In the genomic region with DNA sequence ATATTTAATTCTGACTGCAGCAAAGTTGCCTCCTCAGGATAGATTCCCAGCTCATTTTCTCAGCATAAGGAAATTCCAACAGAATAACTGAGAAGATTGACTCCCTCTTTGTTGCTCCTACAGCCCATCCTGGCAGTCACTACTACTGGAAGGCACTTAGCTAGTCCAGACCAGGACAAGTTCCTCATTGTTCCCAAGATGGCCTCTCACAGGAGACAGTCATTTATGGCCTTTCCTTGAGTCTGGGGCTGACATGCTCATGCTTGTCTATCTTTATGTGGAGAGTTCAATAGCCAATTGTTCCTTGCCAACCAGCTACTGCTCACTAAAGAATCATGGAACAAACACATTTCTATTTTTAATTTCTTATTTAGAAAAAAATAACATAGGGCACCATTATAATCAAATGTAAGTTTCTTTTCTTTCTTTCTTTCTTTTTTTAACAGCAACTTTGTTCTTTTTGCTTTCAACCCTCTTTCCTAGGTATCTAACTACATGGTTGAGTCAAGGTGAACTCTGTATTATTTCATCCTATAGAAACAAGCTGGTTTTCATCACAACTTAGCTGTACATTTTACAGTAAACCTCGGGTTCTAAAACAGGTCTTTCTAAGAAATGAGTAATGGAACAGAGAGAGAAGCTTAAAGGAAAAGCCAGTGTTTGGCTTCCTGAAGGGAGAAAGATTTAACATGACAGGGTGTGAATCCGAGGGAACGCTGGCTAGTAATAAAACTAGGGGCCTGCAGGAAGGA, we compare ENCODE assay signal across 16 cellular contexts.
DNase-seq lines count a peak whose midpoint lies in the region; ATAC-seq lines count a peak whose summit lies in the region.
"Had no signal": no experiment of that assay in that cellular context is flagged by ENCODE, and none has a peak within 500 bp of the region (broad histone marks: within the 10 kb centered on the region; RNA-seq: fewer than 3 reads in every experiment).

No MANE protein-coding gene starts in this region.

- H2BK5ac ChIP-seq in neuronal stem cell (ENCODE audit: low read length): no peak overlapping the region

- peaks cover 4 to 21% of the 10 kb centered on the region in 2 donors for H3K9me3 ChIP-seq in neuronal stem cell (replicated peaks in 1 of 2; ENCODE audit: control insufficient read depth in 2 of 2, insufficient read depth in 1 of 2, low read depth in 1 of 2, low read length in 2 of 2)
- peaks cover 3% of the 10 kb centered on the region; the same call in 1 of the 2 replicates for H3K9me3 ChIP-seq in MG63
- H3K9me3 ChIP-seq: esophagus squamous epithelium, psoas muscle, thyroid gland had no signal

- H3K4me2 ChIP-seq in neuronal stem cell (ENCODE audit: insufficient read depth, low read length, poor library complexity, severe bottlenecking): no peak overlapping the region

- no peak overlapping the region for H4K8ac ChIP-seq in neuronal stem cell (ENCODE audit: low read depth, low read length)

- no peaks in the 10 kb centered on the region for H3K79me1 ChIP-seq in neuronal stem cell (ENCODE audit: low read depth, low read length)

- peaks cover 24% of the 10 kb centered on the region for H3K9me3 Mint-ChIP-seq in activated CD4-positive, alpha-beta T cell treated with anti-CD3 and anti-CD28 coated beads, Interleukin-2, amount 10 ng/mL, durations not matched to agents 7 days and 5 days
- peaks cover 0 to 8% of the 10 kb centered on the region in 2 donors for H3K9me3 Mint-ChIP-seq in effector memory CD8-positive, alpha-beta T cell

- no peak overlapping the region for H2BK15ac ChIP-seq in neuronal stem cell (ENCODE audit: low read length)

- no peak overlapping the region for H3K27ac ChIP-seq in neuronal stem cell (replicated peaks; ENCODE audit: low read length)
- H3K27ac ChIP-seq: esophagus squamous epithelium, psoas muscle, thyroid gland had no signal

- H3K27me3 Mint-ChIP-seq in activated CD4-positive, alpha-beta T cell treated with anti-CD3 and anti-CD28 coated beads, Interleukin-2, amount 10 ng/mL, durations not matched to agents 7 days and 5 days: no peaks in the 10 kb centered on the region
- no peaks in the 10 kb centered on the region for H3K27me3 Mint-ChIP-seq in effector memory CD8-positive, alpha-beta T cell

- H3K9ac ChIP-seq in neuronal stem cell (ENCODE audit: low read depth, low read length, poor library complexity): no peak overlapping the region

- H3K36me3 Mint-ChIP-seq in activated CD4-positive, alpha-beta T cell treated with anti-CD3 and anti-CD28 coated beads, Interleukin-2, amount 10 ng/mL, durations not matched to agents 7 days and 5 days (ENCODE audit: low read depth): peaks cover 19% of the 10 kb centered on the region
- no peaks in the 10 kb centered on the region for H3K36me3 Mint-ChIP-seq in effector memory CD8-positive, alpha-beta T cell (ENCODE audit: insufficient read depth)

- H2AFZ ChIP-seq in neuronal stem cell (ENCODE audit: low read length): peak overlapping the region; percentile 61

- peaks cover 27% of the 10 kb centered on the region for H3K4me1 Mint-ChIP-seq in activated CD4-positive, alpha-beta T cell treated with anti-CD3 and anti-CD28 coated beads, Interleukin-2, amount 10 ng/mL, durations not matched to agents 7 days and 5 days
- peaks cover 20 to 29% of the 10 kb centered on the region in 2 donors for H3K4me1 Mint-ChIP-seq in effector memory CD8-positive, alpha-beta T cell (ENCODE audit: low read depth in 2 of 2)

- in situ Hi-C loops in SK-MEL-5 (cut with HindIII; ENCODE audit: low pct_unique_long_range_greater_than_20kb, low sequenced_read_pairs): no loop called here

- H3K4ac ChIP-seq in neuronal stem cell (ENCODE audit: low read length): no peak overlapping the region

- no peak overlapping the region for H2BK120ac ChIP-seq in neuronal stem cell (ENCODE audit: low read depth, low read length)

- H3K4me1 ChIP-seq in neuronal stem cell (ENCODE audit: control insufficient read depth in 2 of 2, insufficient read depth in 1 of 2, low read depth in 1 of 2, low read length in 2 of 2): peaks cover 0 to 3% of the 10 kb centered on the region in 2 donors
- H3K4me1 ChIP-seq: psoas muscle, thyroid gland had no signal

- H2BK12ac ChIP-seq in neuronal stem cell (ENCODE audit: low read length): no peak overlapping the region

- no peak overlapping the region for H2AK5ac ChIP-seq in neuronal stem cell (ENCODE audit: low read depth, low read length)

- H3K23ac ChIP-seq in neuronal stem cell (ENCODE audit: low read depth, low read length, poor library complexity): no peak overlapping the region

- CTCF ChIA-PET in activated CD4-positive, alpha-beta T cell treated with anti-CD3 and anti-CD28 coated beads, Interleukin-2, amount 10 ng/mL, durations not matched to agents 7 days and 5 days (lab: Charles Lee): interaction anchor here (1.6 to 5.2 kb wide), 4 partner anchors 10 to 26 kb away, joined by 3 to 34 read pairs (median 9); no protein-coding TSS in a partner anchor

- H3K14ac ChIP-seq in neuronal stem cell (ENCODE audit: low read length): no peak overlapping the region

- H3K27me3 ChIP-seq in neuronal stem cell (ENCODE audit: control insufficient read depth in 3 of 3, insufficient read depth in 3 of 3, low read depth in 1 of 3, low read length in 3 of 3) (no peaks in the 10 kb centered on the region), MG63 (no peaks in the 10 kb centered on the region)
- H3K27me3 ChIP-seq: esophagus squamous epithelium, thyroid gland had no signal

- no peak overlapping the region for H4K91ac ChIP-seq in neuronal stem cell (ENCODE audit: low read depth, low read length, poor library complexity)

- H3K36me3 ChIP-seq in neuronal stem cell (replicated peaks in 1 of 2; ENCODE audit: control insufficient read depth in 2 of 2, insufficient read depth in 2 of 2, low read length in 2 of 2) (no peaks in the 10 kb centered on the region), MG63 (no peaks in the 10 kb centered on the region)
- H3K36me3 ChIP-seq: esophagus squamous epithelium, thyroid gland had no signal

- no peak for DNase-seq in activated CD4-positive, alpha-beta T cell treated with anti-CD3 and anti-CD28 coated beads, Interleukin-2, amount 10 ng/mL, durations not matched to agents 7 days and 5 days
- no peak for DNase-seq in activated CD4-positive, alpha-beta T cell treated with anti-CD3 and anti-CD28 coated beads, Interleukin-2, amount 50 U/mL, for 1 hour
- peak; percentile 86 for DNase-seq in SK-MEL-5 (ENCODE audit: low read depth, low spot score)
- DNase-seq in effector memory CD8-positive, alpha-beta T cell: no peak
- no peak for DNase-seq in neuronal stem cell (ENCODE audit: low spot score)
- DNase-seq in SHP77 treated with DMSO at 0.1 percent for 48 hours (lab: John Stamatoyannopoulos, UW): no peak
- DNase-seq in NCI-H146 treated with DMSO at 0.1 percent for 48 hours (lab: John Stamatoyannopoulos, UW; ENCODE audit: unreplicated experiment): no peak
- DNase-seq in MG63: no peak
- DNase-seq: activated CD4-positive, CD25-positive, alpha-beta regulatory T cell; activated gamma-delta T cell treated with Interleukin-2 at 50 U/mL for 16 hours; esophagus squamous epithelium; mesendoderm; NCI-H2081; psoas muscle; thyroid gland had no signal

- POLR2A ChIA-PET in activated CD4-positive, alpha-beta T cell treated with anti-CD3 and anti-CD28 coated beads, Interleukin-2, amount 10 ng/mL, durations not matched to agents 7 days and 5 days (lab: Charles Lee): no interaction called here

- H3K27ac Mint-ChIP-seq in activated CD4-positive, alpha-beta T cell treated with anti-CD3 and anti-CD28 coated beads, Interleukin-2, amount 10 ng/mL, durations not matched to agents 7 days and 5 days: peak overlapping the region; percentile 77
- H3K27ac Mint-ChIP-seq in effector memory CD8-positive, alpha-beta T cell: peak overlapping the region; percentile 3 to 84

- no peak overlapping the region for H3K18ac ChIP-seq in neuronal stem cell (ENCODE audit: low read length)

- H3K4me3 Mint-ChIP-seq in activated CD4-positive, alpha-beta T cell treated with anti-CD3 and anti-CD28 coated beads, Interleukin-2, amount 10 ng/mL, durations not matched to agents 7 days and 5 days: peak overlapping the region; percentile 24
- H3K4me3 Mint-ChIP-seq in effector memory CD8-positive, alpha-beta T cell: no peak overlapping the region

- no peak overlapping the region for H3K4me3 ChIP-seq in neuronal stem cell (ENCODE audit: low read length in 2 of 2)
- H3K4me3 ChIP-seq in MG63: no peak overlapping the region
- H3K4me3 ChIP-seq: esophagus squamous epithelium, psoas muscle, thyroid gland had no signal

- no CpG with 5 or more reads among the region's 3 CpGs for WGBS in neuronal stem cell (ENCODE audit: extremely low coverage in 2 of 2, insufficient read length in 2 of 2, insufficient replicate concordance in 1 of 2), 2 donors

- ATAC-seq in effector memory CD8-positive, alpha-beta T cell (replicated peaks): no peak
- ATAC-seq: psoas muscle, SK-N-SH treated with all-trans-retinoic acid at 6 μM for 48 hours had no signal
